ENCODE assay signal across 11 cellular contexts in genomic region chr11:120212926-120213325, GRCh38. TPM values are rescaled to one million over a fixed set of nuclear protein-coding genes. Genes with fewer than 3 reads are reported as not detected.
DNase-seq lines count a peak whose midpoint lies in the region; ATAC-seq and TF ChIP-seq lines count a peak whose summit lies in the region.
"Had no signal": no experiment of that assay in that cellular context is flagged by ENCODE, and none has a peak within 500 bp of the region (broad histone marks: within the 10 kb centered on the region; RNA-seq: fewer than 3 reads in every experiment).

No MANE protein-coding gene starts in this region.

- peak overlapping the region; percentile 84 for H3K4me3 ChIP-seq in coronary artery
- peak overlapping the region; percentile 65 for H3K4me3 ChIP-seq in mesodermal cell (ENCODE audit: extremely low read depth, insufficient read depth, low read length, poor library complexity, severe bottlenecking)
- H3K4me3 ChIP-seq in Karpas-422 (ENCODE audit: low read length): no peak overlapping the region

- H3K27ac ChIP-seq in coronary artery (peak overlapping the region in 1 of 2 donors; percentile 83), mesodermal cell (ENCODE audit: low read depth, low read length, severe bottlenecking) (no peak overlapping the region), Karpas-422 (ENCODE audit: low read length) (no peak overlapping the region)
- H3K27ac ChIP-seq: 22Rv1 had no signal

- peaks cover 26% of the 10 kb centered on the region for H3K4me1 Mint-ChIP-seq in activated naive CD4-positive, alpha-beta T cell treated with anti-CD3 and anti-CD28 coated beads, Interleukin-2, amount 50 U/mL, for 24 hours
- H3K4me1 Mint-ChIP-seq in activated naive CD4-positive, alpha-beta T cell treated with anti-CD3 and anti-CD28 coated beads, Interleukin-2, amount 10 ng/mL, durations not matched to agents 7 days and 5 days: peaks cover 13% of the 10 kb centered on the region
- peaks cover 50% of the 10 kb centered on the region for H3K4me1 Mint-ChIP-seq in type B pancreatic cell (ENCODE audit: unreplicated experiment)

- no peak overlapping the region for H2AFZ ChIP-seq in Karpas-422 (ENCODE audit: low read length)

- peaks cover 1% of the 10 kb centered on the region for H3K27me3 Mint-ChIP-seq in activated naive CD4-positive, alpha-beta T cell treated with anti-CD3 and anti-CD28 coated beads, Interleukin-2, amount 50 U/mL, for 24 hours
- peaks cover 68% of the 10 kb centered on the region for H3K27me3 Mint-ChIP-seq in activated naive CD4-positive, alpha-beta T cell treated with anti-CD3 and anti-CD28 coated beads, Interleukin-2, amount 10 ng/mL, durations not matched to agents 7 days and 5 days
- peaks cover 47% of the 10 kb centered on the region for H3K27me3 Mint-ChIP-seq in type B pancreatic cell

- H3K9me3 Mint-ChIP-seq in activated naive CD4-positive, alpha-beta T cell treated with anti-CD3 and anti-CD28 coated beads, Interleukin-2, amount 50 U/mL, for 24 hours: no peaks in the 10 kb centered on the region
- no peaks in the 10 kb centered on the region for H3K9me3 Mint-ChIP-seq in activated naive CD4-positive, alpha-beta T cell treated with anti-CD3 and anti-CD28 coated beads, Interleukin-2, amount 10 ng/mL, durations not matched to agents 7 days and 5 days
- no peaks in the 10 kb centered on the region for H3K9me3 Mint-ChIP-seq in type B pancreatic cell

- H3K27ac Mint-ChIP-seq in activated naive CD4-positive, alpha-beta T cell treated with anti-CD3 and anti-CD28 coated beads, Interleukin-2, amount 50 U/mL, for 24 hours: no peak overlapping the region
- no peak overlapping the region for H3K27ac Mint-ChIP-seq in activated naive CD4-positive, alpha-beta T cell treated with anti-CD3 and anti-CD28 coated beads, Interleukin-2, amount 10 ng/mL, durations not matched to agents 7 days and 5 days
- H3K27ac Mint-ChIP-seq in type B pancreatic cell: peak overlapping the region; percentile 39

- H3K9ac ChIP-seq in Karpas-422 (ENCODE audit: low read length): no peak overlapping the region

- H4K20me1 ChIP-seq in Karpas-422 (ENCODE audit: insufficient read depth, low read depth, low read length): no peaks in the 10 kb centered on the region

- ATAC-seq in HG03457 (IDR thresholded peaks at IDR 0.05; ENCODE audit: unreplicated experiment): no peak

- no peaks in the 10 kb centered on the region for H3K27me3 ChIP-seq in Karpas-422 (ENCODE audit: low read length)

- H3K79me2 ChIP-seq in Karpas-422 (ENCODE audit: low read length): no peaks in the 10 kb centered on the region

- DNase-seq in activated naive CD4-positive, alpha-beta T cell treated with anti-CD3 and anti-CD28 coated beads, Interleukin-2, amount 10 ng/mL, durations not matched to agents 7 days and 5 days: no peak
- DNase-seq in coronary artery (ENCODE audit: low spot score) (no peak), type B pancreatic cell (ENCODE audit: extremely low spot score, unreplicated experiment) (no peak), Karpas-422 (no peak), H4 (ENCODE audit: low spot score) (no peak)
- DNase-seq: NCI-H446 had no signal

- peaks cover 17% of the 10 kb centered on the region for H3K36me3 ChIP-seq in mesodermal cell (ENCODE audit: control insufficient read depth, insufficient read depth, low read length)
- no peaks in the 10 kb centered on the region for H3K36me3 ChIP-seq in Karpas-422 (ENCODE audit: insufficient read depth, low read length)

- 15 to 50% methylated on average over 1 to 2 of the region's 2 CpGs for WGBS in mesodermal cell (ENCODE audit: insufficient coverage in 2 of 2), 2 experiments

- H3K4me2 ChIP-seq in Karpas-422 (ENCODE audit: low read depth, low read length, poor library complexity, severe bottlenecking): no peak overlapping the region

- peaks cover 44% of the 10 kb centered on the region for H3K4me1 ChIP-seq in mesodermal cell (ENCODE audit: control insufficient read depth, insufficient read depth, low read length, poor library complexity, severe bottlenecking)
- H3K4me1 ChIP-seq in Karpas-422 (ENCODE audit: low read length): peaks cover 8% of the 10 kb centered on the region

- CTCF ChIA-PET in activated naive CD4-positive, alpha-beta T cell treated with anti-CD3 and anti-CD28 coated beads, Interleukin-2, amount 10 ng/mL, durations not matched to agents 7 days and 5 days (lab: Charles Lee): interaction anchor here (1.8 kb wide), 1 partner anchor 20 kb away, joined by 6 read pairs; no protein-coding TSS in a partner anchor

- H3K9me2 ChIP-seq in Karpas-422 (replicated peaks; ENCODE audit: insufficient read depth, low read length): no peaks in the 10 kb centered on the region

- H3K36me3 Mint-ChIP-seq in activated naive CD4-positive, alpha-beta T cell treated with anti-CD3 and anti-CD28 coated beads, Interleukin-2, amount 50 U/mL, for 24 hours: no peaks in the 10 kb centered on the region
- H3K36me3 Mint-ChIP-seq in activated naive CD4-positive, alpha-beta T cell treated with anti-CD3 and anti-CD28 coated beads, Interleukin-2, amount 10 ng/mL, durations not matched to agents 7 days and 5 days: no peaks in the 10 kb centered on the region
- no peaks in the 10 kb centered on the region for H3K36me3 Mint-ChIP-seq in type B pancreatic cell

- H3K4me3 Mint-ChIP-seq in activated naive CD4-positive, alpha-beta T cell treated with anti-CD3 and anti-CD28 coated beads, Interleukin-2, amount 50 U/mL, for 24 hours: peak overlapping the region; percentile 36
- no peak overlapping the region for H3K4me3 Mint-ChIP-seq in activated naive CD4-positive, alpha-beta T cell treated with anti-CD3 and anti-CD28 coated beads, Interleukin-2, amount 10 ng/mL, durations not matched to agents 7 days and 5 days
- H3K4me3 Mint-ChIP-seq in type B pancreatic cell: peak overlapping the region; percentile 99

- TF ChIP-seq CTCF in coronary artery (IDR thresholded peaks at IDR 0.05) (no peak), type B pancreatic cell (conservative IDR thresholded peaks at IDR 0.05) (no peak)

- H3K9me3 ChIP-seq in mesodermal cell (ENCODE audit: control insufficient read depth, low read length): no peaks in the 10 kb centered on the region
- no peaks in the 10 kb centered on the region for H3K9me3 ChIP-seq in Karpas-422 (ENCODE audit: low read length)

RNA-seq across cellular contexts. Expression of gene OAF, which starts 2.1 kb away (rescaled TPM):
- 53.6 TPM for polyA plus RNA-seq in mesodermal cell (2013, experiment 1 of 2)
- 46.4 TPM for polyA plus RNA-seq in mesodermal cell (2013, experiment 2 of 2)
- 17.1 and 67.5 TPM in 2 replicates for total RNA-seq in type B pancreatic cell (ENCODE audit: low replicate concordance)
- total RNA-seq in Karpas-422 (2014; rRNA removed; shearing (Covaris generic); ENCODE audit: low replicate concordance): 0.30 and 1.4 TPM in 2 replicates
- 33.5 and 44.5 TPM in 2 replicates for total RNA-seq in H4 (2014; rRNA removed; shearing (Covaris generic))

RNA-seq across cellular contexts. Expression of gene POU2F3, which starts 27.0 kb away (rescaled TPM):
- polyA plus RNA-seq in mesodermal cell (2013, experiment 1 of 2): 0.11 TPM
- not detected for polyA plus RNA-seq in mesodermal cell (2013, experiment 2 of 2)
- 1.4 and 4.3 TPM in 2 replicates for total RNA-seq in type B pancreatic cell (ENCODE audit: low replicate concordance)
- 0.11 TPM in 1 of 2 replicates, not detected in the other for total RNA-seq in Karpas-422 (2014; rRNA removed; shearing (Covaris generic); ENCODE audit: low replicate concordance)
- 0.10 and 1.4 TPM in 2 replicates for total RNA-seq in H4 (2014; rRNA removed; shearing (Covaris generic))
- total RNA-seq: T-helper 2 cell treated with Interferon-gamma antibody and Interleukin-4, amounts not matched to agents 100 ng/mL and 5 ng/mL, for 36 hours had no signal
